8 cellular contexts compared by ENCODE assay signal in the genomic region with DNA sequence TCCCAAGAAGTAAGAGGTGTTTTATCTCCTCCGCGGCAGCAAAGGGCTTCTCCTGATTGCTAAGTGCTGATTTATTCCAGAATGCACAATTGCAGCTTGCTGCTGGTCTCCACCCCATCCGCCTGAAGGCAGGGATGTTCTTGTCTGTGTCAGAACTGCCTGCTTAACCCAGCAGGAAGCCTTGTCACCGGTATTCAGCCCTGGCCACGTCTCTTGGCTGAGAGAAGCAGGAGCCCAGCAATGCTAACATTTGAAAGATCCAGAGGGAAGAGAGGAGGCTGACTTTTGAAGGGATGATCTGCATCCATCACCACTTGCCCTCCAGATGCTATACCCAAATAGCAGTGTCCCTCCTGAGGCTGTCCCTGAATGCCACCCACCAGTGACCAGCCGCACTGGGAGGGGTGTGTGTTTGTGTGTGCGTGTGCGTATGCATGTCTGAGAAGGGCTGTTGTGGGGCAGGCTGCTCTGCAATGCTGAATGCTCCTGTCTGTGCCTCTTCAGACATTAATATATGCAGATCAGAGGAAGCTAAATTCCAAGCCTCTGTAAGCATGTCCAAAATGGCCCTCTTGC. TPM values are rescaled to one million over a fixed set of nuclear protein-coding genes. Genes with fewer than 3 reads are reported as not detected.
DNase-seq lines count a peak whose midpoint lies in the region; ATAC-seq and TF ChIP-seq lines count a peak whose summit lies in the region.

No MANE protein-coding gene starts in this region.

- H3K4me1 ChIP-seq in lower lobe of right lung = peaks cover 27% of the 10 kb centered on the region
- peaks cover 0 to 15% (median 7%) of the 10 kb centered on the region in 4 donors for H3K4me1 ChIP-seq in upper lobe of left lung

- DNase-seq in Right ventricle myocardium superior (no peak), cardiac septum (ENCODE audit: low spot score) (no peak), astrocyte of the cerebellum (ENCODE audit: low read depth) (no peak), lower lobe of right lung (no peak), upper lobe of left lung (no peak), NCI-H526 treated with DMSO at 0.1 percent for 48 hours (lab: John Stamatoyannopoulos, UW) (no peak)

- no peak for TF ChIP-seq EP300 in upper lobe of left lung (IDR thresholded peaks at IDR 0.05)

- in situ Hi-C loops in astrocyte of the cerebellum (cut with HindIII; ENCODE audit: low sequenced_read_pairs) = no loop called here

- intact Hi-C loops in Right ventricle myocardium superior (cut with DNase I) (no loop called here), cardiac septum (cut with DNase I) (no loop called here), lower lobe of right lung (cut with DNase I) (no loop called here)

- no peaks in the 10 kb centered on the region for H3K9me3 ChIP-seq in lower lobe of right lung
- H3K9me3 ChIP-seq in upper lobe of left lung = no peaks in the 10 kb centered on the region

- no peak overlapping the region for H3K27ac ChIP-seq in lower lobe of right lung
- peak overlapping the region in 1 of 4 donors; percentile 24 for H3K27ac ChIP-seq in upper lobe of left lung

- TF ChIP-seq POLR2A in upper lobe of left lung (IDR thresholded peaks at IDR 0.05) = no peak

- ATAC-seq in Right ventricle myocardium superior (ENCODE audit: poor library complexity) (peak; percentile 22), lower lobe of right lung (peak; percentile 18), upper lobe of left lung (ENCODE audit: low FRiP score in 2 of 2) (no peak), GM18870 (IDR thresholded peaks at IDR 0.05; ENCODE audit: unreplicated experiment) (no peak)
- ATAC-seq in activated CD4-positive, CD25-positive, alpha-beta regulatory T cell treated with anti-CD3 and anti-CD28 coated beads, Interleukin-2, amount 50 U/mL, for 24 hours = no peak

- H3K4me3 ChIP-seq in astrocyte of the cerebellum (ENCODE audit: low read depth, low read length) = peak overlapping the region; percentile 29
- peak overlapping the region; percentile 27 for H3K4me3 ChIP-seq in lower lobe of right lung
- peak overlapping the region in 3 of 4 donors; percentile 3 to 36 (median 25) for H3K4me3 ChIP-seq in upper lobe of left lung

- H3K27me3 ChIP-seq in lower lobe of right lung (ENCODE audit: low read depth) (peaks cover 7% of the 10 kb centered on the region), upper lobe of left lung (no peaks in the 10 kb centered on the region)

- H3K36me3 ChIP-seq in lower lobe of right lung (no peaks in the 10 kb centered on the region), upper lobe of left lung (no peaks in the 10 kb centered on the region)

- no peak for TF ChIP-seq CTCF in astrocyte of the cerebellum (IDR thresholded peaks at IDR 0.05; ENCODE audit: low read depth, low read length, missing control alignments)
- TF ChIP-seq CTCF in lower lobe of right lung (IDR thresholded peaks at IDR 0.05) = no peak
- no peak for TF ChIP-seq CTCF in upper lobe of left lung (IDR thresholded peaks at IDR 0.05)

- WGBS in upper lobe of left lung, 2 donors = 53 to 57% methylated on average over 8 of the region's 8 CpGs

RNA-seq across cellular contexts. Expression of gene SCML4, which starts 4.0 kb away (rescaled TPM):
- total RNA-seq in Right ventricle myocardium superior = 0.13 TPM
- total RNA-seq in cardiac septum = not detected
- total RNA-seq in lower lobe of right lung = 3.2 TPM
- 10 to 100 TPM in 1 of 6 donors, 1 to 10 TPM in 5; 2.4 to 22.0 (median 5.8) TPM for total RNA-seq in upper lobe of left lung

Comparison
In these comparisons a context has a peak if more than half of its experiments do, and no peak if none do; other contexts are left out.
1. ATAC-seq: peak in Right ventricle myocardium superior (single experiment) and lower lobe of right lung (2 of 2); none in upper lobe of left lung (0 of 2), GM18870 (single experiment) and activated CD4-positive, CD25-positive, alpha-beta regulatory T cell treated with anti-CD3 and anti-CD28 coated beads, Interleukin-2, amount 50 U/mL, for 24 hours (0 of 2).
2. Peak in every context shown above with its lines, with median percentiles within 50 percentile points of each other: H3K4me3 ChIP-seq.